24 cellular contexts compared by ENCODE assay signal in genomic region chr2:108829916-108830315, GRCh38.
"Had no signal": no experiment of that assay in that cellular context is flagged by ENCODE, and none has a peak within 500 bp of the region (broad histone marks: within the 10 kb centered on the region; RNA-seq: fewer than 3 reads in every experiment).

No MANE protein-coding gene starts in this region.

- DNase-seq: nephron progenitor cell; nucleus accumbens; pancreas; right cardiac atrium; right lobe of liver; sigmoid colon; small intestine; stimulated activated CD4-positive, alpha-beta T cell treated with anti-CD3 and anti-CD28 coated beads, Interleukin-15, amount 100 ng/mL, for 24 hours; stimulated activated CD4-positive, alpha-beta T cell treated with anti-CD3 and anti-CD28 coated beads, Interleukin-2, amount 100 ng/mL, for 24 hours; stimulated activated CD4-positive, alpha-beta T cell treated with anti-CD3 and anti-CD28 coated beads, Interleukin-2, amount 100 ng/mL, for 48 hours; stimulated activated CD4-positive, alpha-beta T cell treated with anti-CD3 and anti-CD28 coated beads, Interleukin-4, amount 100 ng/mL, for 24 hours; stimulated activated naive B cell treated with anti-CD40 and anti-IgM and Interleukin-4, amounts not matched to agents 10 μg/mL and 1 μg/mL and 100 μg/mL, for 72 hours; stimulated activated naive CD4-positive, alpha-beta T cell treated with Interleukin-2 at 50 U/mL for 16 hours; stomach; thyroid gland; trophoblast cell; upper lobe of left lung had no signal

- H3K9me3 ChIP-seq: neutrophil, pancreas, prostate gland, right lobe of liver, sigmoid colon, stomach, thoracic aorta, thyroid gland, upper lobe of left lung, vagina had no signal

- H3K4me1 ChIP-seq: pancreas, prostate gland, sigmoid colon, thyroid gland, tibial nerve, vagina had no signal

- H3K36me3 ChIP-seq: neutrophil, pancreas, prostate gland, right lobe of liver, sigmoid colon, stomach, thoracic aorta, thyroid gland, tibial nerve, upper lobe of left lung, vagina had no signal

- H3K27ac ChIP-seq: neutrophil, pancreas, prostate gland, right lobe of liver, sigmoid colon, stomach, thoracic aorta, thyroid gland, tibial nerve, upper lobe of left lung, vagina had no signal

- H3K4me3 ChIP-seq: pancreas, prostate gland, right lobe of liver, sigmoid colon, stomach, thoracic aorta, thyroid gland, tibial nerve, upper lobe of left lung, vagina had no signal

- ATAC-seq: natural killer cell treated with Interleukin-12 subunit alpha and Interleukin-12 subunit beta and Interleukin-15 and Interleukin-18, amount 100 ng/mL, for 72 hours; pancreas; right lobe of liver; stimulated activated effector memory CD8-positive, alpha-beta T cell treated with anti-CD3 and anti-CD28 coated beads, Interleukin-12 subunit alpha, Interleukin-12 subunit beta, amount 100 ng/mL, for 72 hours; stimulated activated naive B cell treated with anti-CD40 and anti-IgM and Interleukin-4, amounts not matched to agents 10 μg/mL and 1 μg/mL and 100 μg/mL, for 72 hours had no signal

- H3K27me3 ChIP-seq: neutrophil, pancreas, right lobe of liver, sigmoid colon, stomach, thyroid gland, tibial nerve, upper lobe of left lung, vagina had no signal
